ENCODE assay signal across 9 cellular contexts in genomic region chr12:111035578-111036301, GRCh38. TPM values are rescaled to one million over a fixed set of nuclear protein-coding genes. Genes with fewer than 3 reads are reported as not detected.
A peak's percentile ranks its signal among the peaks of the same experiment; 100 is the strongest.
DNase-seq lines count a peak whose midpoint lies in the region; ATAC-seq and TF ChIP-seq lines count a peak whose summit lies in the region.
"Had no signal": no experiment of that assay in that cellular context is flagged by ENCODE, and none has a peak within 500 bp of the region (broad histone marks: within the 10 kb centered on the region; RNA-seq: fewer than 3 reads in every experiment).

No MANE protein-coding gene starts in this region.

- TF ChIP-seq POLR2A in prostate gland (IDR thresholded peaks at IDR 0.05), result no peak

- H3K4me3 Mint-ChIP-seq in activated naive CD4-positive, alpha-beta T cell treated with anti-CD3 and anti-CD28 coated beads for 36 hours, result peak overlapping the region; percentile 70
- peak overlapping the region; percentile 75 to 77 for H3K4me3 Mint-ChIP-seq in effector memory CD8-positive, alpha-beta T cell

- no peak overlapping the region for H3K27ac Mint-ChIP-seq in activated naive CD4-positive, alpha-beta T cell treated with anti-CD3 and anti-CD28 coated beads for 36 hours
- H3K27ac Mint-ChIP-seq in activated naive CD4-positive, alpha-beta T cell treated with anti-CD3 and anti-CD28 coated beads, Interleukin-2, amount 50 U/mL, for 72 hours, result no peak overlapping the region
- peak overlapping the region in 1 of 2 donors; percentile 33 for H3K27ac Mint-ChIP-seq in effector memory CD8-positive, alpha-beta T cell

- intact Hi-C loops in activated naive CD4-positive, alpha-beta T cell treated with anti-CD3 and anti-CD28 coated beads for 36 hours (cut with micrococcal nuclease), result no loop called here
- intact Hi-C loops in prostate gland (cut with DNase I), result no loop called here

- no peaks in the 10 kb centered on the region for H3K27me3 ChIP-seq in prostate gland (replicated peaks; ENCODE audit: insufficient read depth)

- H3K4me1 ChIP-seq in prostate gland (replicated peaks), result no peaks in the 10 kb centered on the region

- TF ChIP-seq CTCF in prostate gland (IDR thresholded peaks at IDR 0.05), result no peak

- CTCF ChIA-PET in activated naive CD4-positive, alpha-beta T cell treated with anti-CD3 and anti-CD28 coated beads for 36 hours (lab: Charles Lee), result interaction anchor here (0.6 to 0.7 kb wide), 2 partner anchors 12 to 92 kb away, joined by 3 to 4 read pairs; no protein-coding TSS in a partner anchor

- H3K4me3 ChIP-seq in prostate gland, result peak overlapping the region; percentile 54 to 61

- H3K36me3 Mint-ChIP-seq in activated naive CD4-positive, alpha-beta T cell treated with anti-CD3 and anti-CD28 coated beads for 36 hours (ENCODE audit: low read depth), result no peaks in the 10 kb centered on the region
- H3K36me3 Mint-ChIP-seq in activated naive CD4-positive, alpha-beta T cell treated with anti-CD3 and anti-CD28 coated beads, Interleukin-2, amount 50 U/mL, for 72 hours, result no peaks in the 10 kb centered on the region
- peaks cover 3% of the 10 kb centered on the region for H3K36me3 Mint-ChIP-seq in effector memory CD8-positive, alpha-beta T cell (ENCODE audit: insufficient read depth)

- peak overlapping the region; percentile 84 to 90 for H3K27ac ChIP-seq in prostate gland
- H3K27ac ChIP-seq: esophagus muscularis mucosa had no signal

- H3K4me1 Mint-ChIP-seq in activated naive CD4-positive, alpha-beta T cell treated with anti-CD3 and anti-CD28 coated beads for 36 hours (ENCODE audit: low read depth), result peaks cover 21% of the 10 kb centered on the region
- peaks cover 19 to 22% of the 10 kb centered on the region in 2 donors for H3K4me1 Mint-ChIP-seq in effector memory CD8-positive, alpha-beta T cell (ENCODE audit: low read depth in 2 of 2)

- ATAC-seq in activated naive CD4-positive, alpha-beta T cell treated with anti-CD3 and anti-CD28 coated beads, Interleukin-2, amount 50 U/mL, for 72 hours, result no peak
- no peak for ATAC-seq in effector memory CD8-positive, alpha-beta T cell (replicated peaks)
- ATAC-seq in HG02973 (IDR thresholded peaks at IDR 0.05; ENCODE audit: unreplicated experiment), result no peak

- peaks cover 48% of the 10 kb centered on the region for H3K27me3 Mint-ChIP-seq in activated naive CD4-positive, alpha-beta T cell treated with anti-CD3 and anti-CD28 coated beads for 36 hours (ENCODE audit: low read depth)
- peaks cover 66 to 86% of the 10 kb centered on the region in 2 donors for H3K27me3 Mint-ChIP-seq in effector memory CD8-positive, alpha-beta T cell

- WGBS in prostate gland, result under 1% methylated on average over 36 of the region's 36 CpGs

- no peaks in the 10 kb centered on the region for H3K9me3 Mint-ChIP-seq in activated naive CD4-positive, alpha-beta T cell treated with anti-CD3 and anti-CD28 coated beads for 36 hours
- H3K9me3 Mint-ChIP-seq in activated naive CD4-positive, alpha-beta T cell treated with anti-CD3 and anti-CD28 coated beads, Interleukin-2, amount 50 U/mL, for 72 hours, result no peaks in the 10 kb centered on the region
- H3K9me3 Mint-ChIP-seq in effector memory CD8-positive, alpha-beta T cell, result no peaks in the 10 kb centered on the region

- no peaks in the 10 kb centered on the region for H3K36me3 ChIP-seq in prostate gland
- H3K36me3 ChIP-seq: esophagus muscularis mucosa had no signal

- DNase-seq in activated naive CD4-positive, alpha-beta T cell treated with anti-CD3 and anti-CD28 coated beads for 36 hours, result no peak
- no peak for DNase-seq in activated naive CD4-positive, alpha-beta T cell treated with anti-CD3 and anti-CD28 coated beads, Interleukin-2, amount 50 U/mL, for 72 hours (ENCODE audit: low spot score in 2 of 2)
- DNase-seq in NCI-H82 (lab: John Stamatoyannopoulos, UW), result peak; percentile 82
- DNase-seq in effector memory CD8-positive, alpha-beta T cell, result no peak
- DNase-seq in prostate gland (ENCODE audit: low spot score), result peak; percentile 25
- no peak for DNase-seq in AG08396 (ENCODE audit: low spot score)
- DNase-seq in putamen (ENCODE audit: low spot score), result no peak

- no peaks in the 10 kb centered on the region for H3K9me3 ChIP-seq in prostate gland
- H3K9me3 ChIP-seq: esophagus muscularis mucosa had no signal

RNA-seq across cellular contexts. Expression of gene CUX2, which starts 1.8 kb away (rescaled TPM):
- total RNA-seq in activated naive CD4-positive, alpha-beta T cell treated with anti-CD3 and anti-CD28 coated beads for 36 hours, result under 1 TPM in 1 of 2 experiments, not detected in 1; 0.10 TPM
- under 1 TPM in 1 of 2 donors, not detected in 1; 0.29 TPM for total RNA-seq in activated naive CD4-positive, alpha-beta T cell treated with anti-CD3 and anti-CD28 coated beads, Interleukin-2, amount 50 U/mL, for 72 hours
- total RNA-seq in prostate gland, result 10 to 100 TPM; 28.3 to 36.6 TPM

Comparison
In these comparisons a context has a peak if more than half of its experiments do, and no peak if none do; other contexts are left out.
1. DNase-seq: peak in NCI-H82 (single experiment) and prostate gland (single experiment); none in activated naive CD4-positive, alpha-beta T cell treated with anti-CD3 and anti-CD28 coated beads for 36 hours (single experiment), activated naive CD4-positive, alpha-beta T cell treated with anti-CD3 and anti-CD28 coated beads, Interleukin-2, amount 50 U/mL, for 72 hours (0 of 2), effector memory CD8-positive, alpha-beta T cell (0 of 3), AG08396 (single experiment) and putamen (single experiment).
2. RNA of gene CUX2, which starts 1.8 kb away (total RNA-seq): 28.3 to 36.6 TPM in prostate gland; 0.29 TPM in activated naive CD4-positive, alpha-beta T cell treated with anti-CD3 and anti-CD28 coated beads, Interleukin-2, amount 50 U/mL, for 72 hours and 0.10 TPM in activated naive CD4-positive, alpha-beta T cell treated with anti-CD3 and anti-CD28 coated beads for 36 hours; every median in the first group is over 10 times any median in the second.